Comparison of ENCODE assay signal across 8 cellular contexts in genomic region chr20:14189794-14190402, GRCh38.
DNase-seq lines count a peak whose midpoint lies in the region; ATAC-seq and TF ChIP-seq lines count a peak whose summit lies in the region.

No MANE protein-coding gene starts in this region.

- DNase-seq in GM03348 (ENCODE audit: low spot score) = peak; percentile 44
- DNase-seq in NCI-H2081 (lab: John Stamatoyannopoulos, UW) = peak; percentile 3 to 53
- DNase-seq in brain microvascular endothelial cell = peak; percentile 47
- DNase-seq in stimulated activated CD4-positive, alpha-beta T cell treated with anti-CD3 and anti-CD28 coated beads, Interleukin-4, amount 100 ng/mL, for 4 hours = no peak
- DNase-seq in natural killer cell treated with Interleukin-12 subunit alpha and Interleukin-12 subunit beta and Interleukin-15 and Interleukin-18, amount 100 ng/mL, for 72 hours (ENCODE audit: low spot score) = no peak
- no peak for DNase-seq in T-helper 9 cell

- ATAC-seq in HG02870 (IDR thresholded peaks at IDR 0.05; ENCODE audit: unreplicated experiment) = no peak
- no peak for ATAC-seq in natural killer cell treated with Interleukin-12 subunit alpha and Interleukin-12 subunit beta and Interleukin-15 and Interleukin-18, amount 100 ng/mL, for 72 hours

- no peaks in the 10 kb centered on the region for H3K27me3 Mint-ChIP-seq in natural killer cell treated with Interleukin-12 subunit alpha and Interleukin-12 subunit beta and Interleukin-15 and Interleukin-18, amount 100 ng/mL, for 72 hours

- in situ Hi-C loops in brain microvascular endothelial cell (cut with HindIII; ENCODE audit: low pct_ligation_motif_present, low sequenced_read_pairs) = no loop called here

- H3K27me3 ChIP-seq in brain microvascular endothelial cell (replicated peaks) (no peaks in the 10 kb centered on the region), neural cell (ENCODE audit: insufficient read depth, low read depth, low read length) (no peaks in the 10 kb centered on the region)

- no peaks in the 10 kb centered on the region for H4K20me1 ChIP-seq in neural cell (ENCODE audit: insufficient read depth)

- H3F3A ChIP-seq in neural cell (ENCODE audit: insufficient read depth, low read length, poor library complexity, severe bottlenecking) = no peaks in the 10 kb centered on the region

- H3K79me2 ChIP-seq in neural cell (replicated peaks; ENCODE audit: insufficient read depth, low read length) = no peaks in the 10 kb centered on the region

- TF ChIP-seq RAD21 in neural cell (conservative IDR thresholded peaks at IDR 0.05) = peak; percentile 71

- H3K4me3 Mint-ChIP-seq in natural killer cell treated with Interleukin-12 subunit alpha and Interleukin-12 subunit beta and Interleukin-15 and Interleukin-18, amount 100 ng/mL, for 72 hours = no peak overlapping the region

- H3K9me2 ChIP-seq in neural cell (ENCODE audit: insufficient read depth, low read length) = no peaks in the 10 kb centered on the region

- H3K4me2 ChIP-seq in neural cell (ENCODE audit: low read length) = no peak overlapping the region

- peak; percentile 44 for TF ChIP-seq CTCF in brain microvascular endothelial cell (IDR thresholded peaks at IDR 0.05; ENCODE audit: low read depth, low read length, missing control alignments)
- peak; percentile 66 for TF ChIP-seq CTCF in neural cell (IDR thresholded peaks at IDR 0.05; ENCODE audit: poor library complexity, severe bottlenecking)

- H3K4me1 Mint-ChIP-seq in natural killer cell treated with Interleukin-12 subunit alpha and Interleukin-12 subunit beta and Interleukin-15 and Interleukin-18, amount 100 ng/mL, for 72 hours (ENCODE audit: low read depth in 2 of 2) = no peaks in the 10 kb centered on the region

- no peak overlapping the region for H2AFZ ChIP-seq in neural cell (ENCODE audit: low read depth, low read length)

- H3K4me3 ChIP-seq in brain microvascular endothelial cell (ENCODE audit: low read depth, low read length) (no peak overlapping the region), neural cell (ENCODE audit: low read length) (no peak overlapping the region)

- H3K9me3 ChIP-seq in neural cell (ENCODE audit: low read length) = no peaks in the 10 kb centered on the region

- no peak overlapping the region for H3K27ac Mint-ChIP-seq in natural killer cell treated with Interleukin-12 subunit alpha and Interleukin-12 subunit beta and Interleukin-15 and Interleukin-18, amount 100 ng/mL, for 72 hours

- H3K27ac ChIP-seq in brain microvascular endothelial cell (no peak overlapping the region), neural cell (ENCODE audit: low read length) (no peak overlapping the region)

- H3K9me3 Mint-ChIP-seq in natural killer cell treated with Interleukin-12 subunit alpha and Interleukin-12 subunit beta and Interleukin-15 and Interleukin-18, amount 100 ng/mL, for 72 hours = peaks cover 27% of the 10 kb centered on the region

- H3K36me3 Mint-ChIP-seq in natural killer cell treated with Interleukin-12 subunit alpha and Interleukin-12 subunit beta and Interleukin-15 and Interleukin-18, amount 100 ng/mL, for 72 hours = no peaks in the 10 kb centered on the region

- H3K9ac ChIP-seq in neural cell (ENCODE audit: low read length) = no peak overlapping the region

- H3K36me3 ChIP-seq in brain microvascular endothelial cell (replicated peaks) (no peaks in the 10 kb centered on the region), neural cell (ENCODE audit: insufficient read depth, low read length) (no peaks in the 10 kb centered on the region)

- no peak for TF ChIP-seq EP300 in neural cell (conservative IDR thresholded peaks at IDR 0.05; ENCODE audit: poor library complexity, severe bottlenecking)

TF ChIP-seq in neural cell, 6 proteins besides CTCF, POLR2A, EP300 and RAD21:
- TF ChIP-seq TAF1 (IDR thresholded peaks at IDR 0.05; ENCODE audit: low read depth) (no peak), SMC3 (conservative IDR thresholded peaks at IDR 0.05; ENCODE audit: poor library complexity) (peak; percentile 64)

Comparison
In these comparisons a context has a peak if more than half of its experiments do, and no peak if none do; other contexts are left out.
1. DNase-seq: peak in GM03348 (single experiment), NCI-H2081 (2 of 2) and brain microvascular endothelial cell (single experiment); none in stimulated activated CD4-positive, alpha-beta T cell treated with anti-CD3 and anti-CD28 coated beads, Interleukin-4, amount 100 ng/mL, for 4 hours (0 of 2), natural killer cell treated with Interleukin-12 subunit alpha and Interleukin-12 subunit beta and Interleukin-15 and Interleukin-18, amount 100 ng/mL, for 72 hours (single experiment) and T-helper 9 cell (single experiment).